ENCODE assay signal across 8 cellular contexts in the genomic region with DNA sequence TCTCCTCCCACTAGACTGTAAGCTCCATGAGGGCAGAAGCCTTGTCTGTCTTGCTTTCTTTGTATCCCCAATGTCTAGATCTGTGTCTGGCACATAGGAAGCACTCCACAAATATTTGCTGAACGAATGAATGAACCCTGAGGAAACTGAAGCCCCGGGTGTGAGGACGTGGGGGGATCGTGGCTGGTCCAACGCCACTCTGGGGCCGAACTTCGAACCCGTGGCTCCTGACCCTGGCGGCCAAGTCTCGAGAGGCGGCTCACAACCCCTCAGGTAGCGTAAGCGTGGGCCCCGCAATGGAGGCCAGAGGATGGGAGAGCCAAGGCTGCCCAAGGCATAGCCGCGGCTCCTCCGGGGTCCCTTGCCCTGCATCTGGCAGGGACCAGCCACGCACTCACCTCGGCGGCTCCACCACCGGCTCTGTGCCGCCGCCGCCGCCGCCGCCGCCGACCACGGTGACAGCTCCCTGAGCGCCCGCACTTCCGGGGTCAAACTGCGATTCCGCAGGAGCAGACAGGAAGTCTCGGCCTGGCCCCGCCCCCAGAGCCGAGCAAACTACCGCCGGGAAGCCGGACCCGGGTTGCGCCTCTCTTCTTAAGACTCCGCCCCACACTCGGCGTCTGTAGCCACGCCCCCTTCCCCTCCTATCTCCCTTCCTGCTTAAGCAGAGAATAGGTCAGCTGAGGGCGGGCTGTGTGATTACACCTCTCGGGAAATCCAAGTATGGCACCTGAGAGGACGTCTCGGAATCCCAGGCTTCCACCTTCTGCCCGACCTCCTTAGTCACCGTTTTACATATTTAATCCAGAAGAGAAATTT. TPM values are rescaled to one million over a fixed set of nuclear protein-coding genes. Genes with fewer than 3 reads are reported as not detected.
DNase-seq lines count a peak whose midpoint lies in the region; ATAC-seq and TF ChIP-seq lines count a peak whose summit lies in the region.

A gene with protein sequence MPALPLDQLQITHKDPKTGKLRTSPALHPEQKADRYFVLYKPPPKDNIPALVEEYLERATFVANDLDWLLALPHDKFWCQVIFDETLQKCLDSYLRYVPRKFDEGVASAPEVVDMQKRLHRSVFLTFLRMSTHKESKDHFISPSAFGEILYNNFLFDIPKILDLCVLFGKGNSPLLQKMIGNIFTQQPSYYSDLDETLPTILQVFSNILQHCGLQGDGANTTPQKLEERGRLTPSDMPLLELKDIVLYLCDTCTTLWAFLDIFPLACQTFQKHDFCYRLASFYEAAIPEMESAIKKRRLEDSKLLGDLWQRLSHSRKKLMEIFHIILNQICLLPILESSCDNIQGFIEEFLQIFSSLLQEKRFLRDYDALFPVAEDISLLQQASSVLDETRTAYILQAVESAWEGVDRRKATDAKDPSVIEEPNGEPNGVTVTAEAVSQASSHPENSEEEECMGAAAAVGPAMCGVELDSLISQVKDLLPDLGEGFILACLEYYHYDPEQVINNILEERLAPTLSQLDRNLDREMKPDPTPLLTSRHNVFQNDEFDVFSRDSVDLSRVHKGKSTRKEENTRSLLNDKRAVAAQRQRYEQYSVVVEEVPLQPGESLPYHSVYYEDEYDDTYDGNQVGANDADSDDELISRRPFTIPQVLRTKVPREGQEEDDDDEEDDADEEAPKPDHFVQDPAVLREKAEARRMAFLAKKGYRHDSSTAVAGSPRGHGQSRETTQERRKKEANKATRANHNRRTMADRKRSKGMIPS (minus strand): TSS at position 495 of the 819 bp plus-strand sequence. CDS start 5,949 bp downstream, outside the sequence.

- peaks cover 0 to 14% (median 5%) of the 10 kb centered on the region in 3 donors for H3K36me3 Mint-ChIP-seq in immature natural killer cell

- DNase-seq in AG08395 (ENCODE audit: low spot score) (peak; percentile 97), NCI-H345 (lab: John Stamatoyannopoulos, UW) (peak; percentile 96), immature natural killer cell (peak; percentile 98 to 99 (median 99)), smooth muscle cell of the brain vasculature (ENCODE audit: low read depth, low spot score) (peak; percentile 89)
- DNase-seq in activated CD4-positive, CD25-positive, alpha-beta regulatory T cell (lab: John Stamatoyannopoulos, UW): peak; percentile 93 to 99 (median 98)
- peak; percentile 98 for DNase-seq in central memory CD4-positive, alpha-beta T cell

- H3K4me3 Mint-ChIP-seq in immature natural killer cell: peak within 1 kb of the TSS; percentile 91 to 98 (median 95)

- H3K9me3 Mint-ChIP-seq in immature natural killer cell: no peaks in the 10 kb centered on the region

- TF ChIP-seq POLR2A in GM18951 (IDR thresholded peaks at IDR 0.05; ENCODE audit: extremely low read depth, insufficient read depth, insufficient read length): peak; percentile 92

- H3K4me1 Mint-ChIP-seq in immature natural killer cell: peaks cover 36 to 41% of the 10 kb centered on the region in 2 donors

- ATAC-seq in HG03196 (IDR thresholded peaks at IDR 0.05; ENCODE audit: unreplicated experiment): peak; percentile 93

- in situ Hi-C loops in GM18951 (cut with MboI; ENCODE audit: low sequenced_read_pairs, unreplicated experiment): no loop called here

- H3K27me3 Mint-ChIP-seq in immature natural killer cell (ENCODE audit: low read depth in 3 of 3): peaks cover 2 to 6% (median 4%) of the 10 kb centered on the region in 3 donors

- H3K27ac Mint-ChIP-seq in immature natural killer cell: peak within 1 kb of the TSS; percentile 96 to 99 (median 98)

RNA-seq across cellular contexts. Expression of the gene that starts here (rescaled TPM):
- 10 to 100 TPM; 31.2 to 70.8 (median 40.8) TPM for polyA plus RNA-seq in immature natural killer cell

Comparison
In these comparisons a context has a peak if more than half of its experiments do, and no peak if none do; other contexts are left out.
1. Peak in every context shown above with its lines: DNase-seq and ATAC-seq.